ENCODE assay signal across 7 cellular contexts in genomic region chr22:16558376-16558945, GRCh38. TPM values are rescaled to one million over a fixed set of nuclear protein-coding genes. Genes with fewer than 3 reads are reported as not detected.
"Had no signal": no experiment of that assay in that cellular context is flagged by ENCODE, and none has a peak within 500 bp of the region (broad histone marks: within the 10 kb centered on the region; RNA-seq: fewer than 3 reads in every experiment).

No MANE protein-coding gene starts in this region.

RNA-seq across cellular contexts. Expression of gene CCT8L2, which starts 34.1 kb away (rescaled TPM):
- total RNA-seq: GM23338, H1, H9, HepG2, HFFc6, HT1080 had no signal
- polyA plus RNA-seq: GM23338, H1, HepG2, IgD-negative memory B cell had no signal
